Comparison of ENCODE assay signal across 2 cellular contexts in the genomic region with DNA sequence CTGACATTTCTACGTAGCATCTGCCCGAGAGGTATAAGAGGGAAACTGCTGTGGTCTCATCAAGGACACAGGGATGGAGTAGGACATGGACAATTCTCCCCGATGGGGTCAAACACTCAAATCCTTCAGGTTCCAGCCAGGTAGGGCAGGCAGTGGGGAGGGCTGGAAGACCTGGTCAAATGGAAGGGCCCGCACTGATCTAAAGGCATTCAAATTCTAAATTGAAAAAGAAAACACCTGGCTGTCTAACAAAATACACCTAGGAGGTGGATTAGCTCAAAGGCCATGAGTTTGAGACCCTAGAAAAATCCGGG.
TF ChIP-seq lines count a peak whose summit lies in the region.

No MANE protein-coding gene starts in this region.

TF ChIP-seq in SK-N-SH, 30 proteins besides CTCF, POLR2A, EP300 and RAD21:
- TF ChIP-seq, protein P1, sequence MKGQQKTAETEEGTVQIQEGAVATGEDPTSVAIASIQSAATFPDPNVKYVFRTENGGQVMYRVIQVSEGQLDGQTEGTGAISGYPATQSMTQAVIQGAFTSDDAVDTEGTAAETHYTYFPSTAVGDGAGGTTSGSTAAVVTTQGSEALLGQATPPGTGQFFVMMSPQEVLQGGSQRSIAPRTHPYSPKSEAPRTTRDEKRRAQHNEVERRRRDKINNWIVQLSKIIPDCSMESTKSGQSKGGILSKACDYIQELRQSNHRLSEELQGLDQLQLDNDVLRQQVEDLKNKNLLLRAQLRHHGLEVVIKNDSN (IDR thresholded peaks at IDR 0.05; ENCODE audit: borderline replicate concordance, low read depth), result no peak
- TF ChIP-seq JUND (IDR thresholded peaks at IDR 0.05) (no peak), RCOR1 (IDR thresholded peaks at IDR 0.05; ENCODE audit: low read length) (no peak)
- TF ChIP-seq, protein P2, sequence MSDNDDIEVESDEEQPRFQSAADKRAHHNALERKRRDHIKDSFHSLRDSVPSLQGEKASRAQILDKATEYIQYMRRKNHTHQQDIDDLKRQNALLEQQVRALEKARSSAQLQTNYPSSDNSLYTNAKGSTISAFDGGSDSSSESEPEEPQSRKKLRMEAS (IDR thresholded peaks at IDR 0.05; ENCODE audit: low read depth), result no peak

TF ChIP-seq in SK-N-SH treated with all-trans-retinoic acid at 6 μM for 48 hours, 23 proteins besides CTCF, POLR2A, EP300 and RAD21 (continued from another document):
- TF ChIP-seq ARNTL (CRISPR knock-in tag; IDR thresholded peaks at IDR 0.05; ENCODE audit: borderline replicate concordance, low read depth) (no peak), ZNF565 (CRISPR knock-in tag; conservative IDR thresholded peaks at IDR 0.05; ENCODE audit: low read depth) (no peak), PPARA (CRISPR knock-in tag; IDR thresholded peaks at IDR 0.05; ENCODE audit: borderline replicate concordance) (no peak), BACH2 (CRISPR knock-in tag; IDR thresholded peaks at IDR 0.05; ENCODE audit: borderline replicate concordance) (no peak), CSDC2 (CRISPR knock-in tag; IDR thresholded peaks at IDR 0.05) (no peak), ZC3H10 (CRISPR knock-in tag; IDR thresholded peaks at IDR 0.05) (no peak), RARB (CRISPR knock-in tag; IDR thresholded peaks at IDR 0.05) (no peak), ZFP30 (CRISPR knock-in tag; IDR thresholded peaks at IDR 0.05) (no peak), ZNF8 (CRISPR knock-in tag; IDR thresholded peaks at IDR 0.05) (no peak)
- TF ChIP-seq, protein P3, sequence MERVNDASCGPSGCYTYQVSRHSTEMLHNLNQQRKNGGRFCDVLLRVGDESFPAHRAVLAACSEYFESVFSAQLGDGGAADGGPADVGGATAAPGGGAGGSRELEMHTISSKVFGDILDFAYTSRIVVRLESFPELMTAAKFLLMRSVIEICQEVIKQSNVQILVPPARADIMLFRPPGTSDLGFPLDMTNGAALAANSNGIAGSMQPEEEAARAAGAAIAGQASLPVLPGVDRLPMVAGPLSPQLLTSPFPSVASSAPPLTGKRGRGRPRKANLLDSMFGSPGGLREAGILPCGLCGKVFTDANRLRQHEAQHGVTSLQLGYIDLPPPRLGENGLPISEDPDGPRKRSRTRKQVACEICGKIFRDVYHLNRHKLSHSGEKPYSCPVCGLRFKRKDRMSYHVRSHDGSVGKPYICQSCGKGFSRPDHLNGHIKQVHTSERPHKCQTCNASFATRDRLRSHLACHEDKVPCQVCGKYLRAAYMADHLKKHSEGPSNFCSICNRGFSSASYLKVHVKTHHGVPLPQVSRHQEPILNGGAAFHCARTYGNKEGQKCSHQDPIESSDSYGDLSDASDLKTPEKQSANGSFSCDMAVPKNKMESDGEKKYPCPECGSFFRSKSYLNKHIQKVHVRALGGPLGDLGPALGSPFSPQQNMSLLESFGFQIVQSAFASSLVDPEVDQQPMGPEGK (CRISPR knock-in tag; IDR thresholded peaks at IDR 0.05; ENCODE audit: borderline replicate concordance), result no peak
- TF ChIP-seq, protein P4, sequence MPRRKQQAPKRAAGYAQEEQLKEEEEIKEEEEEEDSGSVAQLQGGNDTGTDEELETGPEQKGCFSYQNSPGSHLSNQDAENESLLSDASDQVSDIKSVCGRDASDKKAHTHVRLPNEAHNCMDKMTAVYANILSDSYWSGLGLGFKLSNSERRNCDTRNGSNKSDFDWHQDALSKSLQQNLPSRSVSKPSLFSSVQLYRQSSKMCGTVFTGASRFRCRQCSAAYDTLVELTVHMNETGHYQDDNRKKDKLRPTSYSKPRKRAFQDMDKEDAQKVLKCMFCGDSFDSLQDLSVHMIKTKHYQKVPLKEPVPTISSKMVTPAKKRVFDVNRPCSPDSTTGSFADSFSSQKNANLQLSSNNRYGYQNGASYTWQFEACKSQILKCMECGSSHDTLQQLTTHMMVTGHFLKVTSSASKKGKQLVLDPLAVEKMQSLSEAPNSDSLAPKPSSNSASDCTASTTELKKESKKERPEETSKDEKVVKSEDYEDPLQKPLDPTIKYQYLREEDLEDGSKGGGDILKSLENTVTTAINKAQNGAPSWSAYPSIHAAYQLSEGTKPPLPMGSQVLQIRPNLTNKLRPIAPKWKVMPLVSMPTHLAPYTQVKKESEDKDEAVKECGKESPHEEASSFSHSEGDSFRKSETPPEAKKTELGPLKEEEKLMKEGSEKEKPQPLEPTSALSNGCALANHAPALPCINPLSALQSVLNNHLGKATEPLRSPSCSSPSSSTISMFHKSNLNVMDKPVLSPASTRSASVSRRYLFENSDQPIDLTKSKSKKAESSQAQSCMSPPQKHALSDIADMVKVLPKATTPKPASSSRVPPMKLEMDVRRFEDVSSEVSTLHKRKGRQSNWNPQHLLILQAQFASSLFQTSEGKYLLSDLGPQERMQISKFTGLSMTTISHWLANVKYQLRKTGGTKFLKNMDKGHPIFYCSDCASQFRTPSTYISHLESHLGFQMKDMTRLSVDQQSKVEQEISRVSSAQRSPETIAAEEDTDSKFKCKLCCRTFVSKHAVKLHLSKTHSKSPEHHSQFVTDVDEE (CRISPR knock-in tag; IDR thresholded peaks at IDR 0.05), result no peak
